ENCODE assay signal across 8 cellular contexts in the genomic region with DNA sequence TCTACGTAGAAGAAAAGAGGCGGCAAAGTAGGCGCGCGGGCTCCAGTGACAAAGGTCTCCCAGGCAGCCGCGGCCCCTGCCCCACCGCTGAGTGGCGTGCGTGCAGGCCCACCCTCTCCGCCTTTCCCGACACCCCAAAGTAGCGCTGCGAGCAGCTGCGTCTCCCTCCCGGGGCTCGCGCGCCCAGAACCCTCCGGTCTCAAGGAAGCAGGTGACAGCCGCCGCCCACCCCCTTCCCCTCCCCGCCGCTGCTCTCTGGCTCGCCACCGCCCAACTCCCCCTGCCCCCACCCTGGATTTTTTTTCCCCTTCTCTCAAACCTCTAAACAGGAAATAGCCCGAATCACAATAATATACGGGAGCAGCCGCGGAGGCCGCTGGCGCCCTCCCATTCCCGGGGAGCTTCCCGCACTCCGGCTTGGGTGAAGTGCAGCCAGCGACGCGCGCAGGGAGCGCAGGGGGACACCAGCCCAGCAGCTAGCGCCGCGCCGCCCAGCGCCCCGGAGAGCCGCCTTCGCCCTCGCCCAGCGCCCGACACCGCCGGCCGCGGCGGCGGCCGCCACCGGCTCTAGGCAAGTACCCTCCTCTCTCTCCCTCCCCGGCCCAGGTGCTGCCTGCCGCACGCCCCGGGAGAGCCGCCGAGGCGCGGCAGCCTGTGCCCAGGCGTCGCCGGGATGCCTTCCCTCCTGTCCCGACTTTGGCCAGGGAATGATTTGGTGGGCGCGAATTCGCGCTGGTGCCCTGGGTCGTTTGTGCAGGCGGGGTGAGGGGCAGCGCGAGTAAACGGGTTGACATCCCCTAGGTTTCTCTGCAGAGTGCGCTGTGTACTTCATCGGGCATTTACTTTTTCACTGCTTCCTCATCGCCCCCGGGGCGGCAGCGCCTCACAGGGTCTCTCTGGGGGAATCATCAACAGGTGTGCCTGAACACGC. TPM values are rescaled to one million over a fixed set of nuclear protein-coding genes. Genes with fewer than 3 reads are reported as not detected.
A peak's percentile ranks its signal among the peaks of the same experiment; 100 is the strongest.
DNase-seq lines count a peak whose midpoint lies in the region; ATAC-seq and TF ChIP-seq lines count a peak whose summit lies in the region.

No MANE protein-coding gene starts in this region.

- H3K9me3 ChIP-seq in HUES48 (ENCODE audit: control insufficient read depth, insufficient read depth, low read length) (no peaks in the 10 kb centered on the region), SK-N-MC (ENCODE audit: low read depth, low read length) (no peaks in the 10 kb centered on the region)

- H3K4me1 Mint-ChIP-seq in MCF 10A (ENCODE audit: insufficient read depth, unreplicated experiment) (peaks cover 6% of the 10 kb centered on the region), immature natural killer cell (peaks cover 15 to 17% of the 10 kb centered on the region in 2 donors)

- DNase-seq in Daoy (ENCODE audit: low read depth) (peak; percentile 59), SK-N-MC (ENCODE audit: low read depth, low spot score) (no peak), MCF 10A (ENCODE audit: unreplicated experiment) (peak; percentile 46), immature natural killer cell (peak; percentile 26 to 36 (median 28)), GOT3 (lab: John Stamatoyannopoulos, UW) (no peak)

- no peak for TF ChIP-seq CTCF in MCF 10A (IDR thresholded peaks at IDR 0.05; ENCODE audit: unreplicated experiment)

- H3K36me3 Mint-ChIP-seq in MCF 10A (ENCODE audit: insufficient read depth, unreplicated experiment) (no peaks in the 10 kb centered on the region), immature natural killer cell (no peaks in the 10 kb centered on the region)

- no peaks in the 10 kb centered on the region for H3K9me3 Mint-ChIP-seq in MCF 10A (ENCODE audit: unreplicated experiment)
- no peaks in the 10 kb centered on the region for H3K9me3 Mint-ChIP-seq in immature natural killer cell

- POLR2A ChIA-PET in MCF 10A (lab: Yijun Ruan, JAX): interaction anchor here (0.6 to 6.5 kb wide), 29 partner anchors 9 to 589 kb away, joined by 3 to 151 read pairs (median 5); partner anchors contain the start of genes FXN and TJP2

- CTCF ChIA-PET in MCF 10A (lab: Yijun Ruan, JAX): interaction anchor here (0.6 to 2.6 kb wide), 20 partner anchors 10 to 207 kb away, joined by 3 to 17 read pairs (median 4); no protein-coding TSS in a partner anchor

- no peaks in the 10 kb centered on the region for H3K27me3 Mint-ChIP-seq in MCF 10A (ENCODE audit: insufficient read depth, unreplicated experiment)
- no peaks in the 10 kb centered on the region for H3K27me3 Mint-ChIP-seq in immature natural killer cell (ENCODE audit: low read depth in 3 of 3)

- H3K4me3 Mint-ChIP-seq in MCF 10A (ENCODE audit: unreplicated experiment) (peak overlapping the region; percentile 89), immature natural killer cell (peak overlapping the region; percentile 88 to 97 (median 96))

- peak; percentile 63 for ATAC-seq in GM21390 (IDR thresholded peaks at IDR 0.05; ENCODE audit: unreplicated experiment)

- peak overlapping the region; percentile 100 for H3K27ac ChIP-seq in HUES48 (ENCODE audit: low read depth, low read length)
- no peak overlapping the region for H3K27ac ChIP-seq in SK-N-MC
- peak overlapping the region; percentile 40 to 92 (median 83) for H3K27ac ChIP-seq in skin epidermis

- H3K27ac Mint-ChIP-seq in MCF 10A (ENCODE audit: low read depth, unreplicated experiment) (peak overlapping the region; percentile 73), immature natural killer cell (peak overlapping the region in 4 of 6 donors; percentile 23 to 80 (median 64))

- H3K36me3 ChIP-seq in HUES48 (ENCODE audit: control insufficient read depth, insufficient read depth, low read length) (no peaks in the 10 kb centered on the region), SK-N-MC (ENCODE audit: insufficient read depth, low read length) (no peaks in the 10 kb centered on the region)

- H3K27me3 ChIP-seq in HUES48 (ENCODE audit: control insufficient read depth, insufficient read depth, low read length): no peaks in the 10 kb centered on the region

- intact Hi-C loops in MCF 10A (cut with micrococcal nuclease): loop anchor here (1.0 to 2.0 kb wide), 4 partner anchors 10 to 72 kb away; partner anchors contain the start of gene TJP2

- H3K9ac ChIP-seq in HUES48 (ENCODE audit: low read depth, low read length): peak overlapping the region; percentile 87
- peak overlapping the region; percentile 72 for H3K9ac ChIP-seq in SK-N-MC (ENCODE audit: insufficient read length)

- peaks cover 16% of the 10 kb centered on the region for H3K4me1 ChIP-seq in HUES48 (ENCODE audit: control insufficient read depth, insufficient read depth, low read length)

- peak overlapping the region; percentile 83 for H3K4me3 ChIP-seq in HUES48 (ENCODE audit: low read depth, low read length)
- peak overlapping the region; percentile 89 for H3K4me3 ChIP-seq in SK-N-MC
- H3K4me3 ChIP-seq in skin epidermis: peak overlapping the region; percentile 53 to 77 (median 65)

- BruUV-seq in MCF 10A (replicated peaks; lab: Mats Ljungman, UMichigan): no TSS peak

RNA-seq across cellular contexts. Expression of gene TJP2, which starts 52.7 kb away (rescaled TPM):
- 60.8 and 69.8 TPM in 2 replicates for total RNA-seq in Daoy (2014; rRNA removed; shearing (Covaris generic))
- 47.2 and 52.2 TPM in 2 replicates for total RNA-seq in MCF 10A (2022)
- 1 to 10 TPM; 1.5 to 4.9 (median 1.5) TPM for polyA plus RNA-seq in immature natural killer cell

Comparison
In these comparisons a context has a peak if more than half of its experiments do, and no peak if none do; other contexts are left out.
1. DNase-seq: peak in Daoy (single experiment), MCF 10A (single experiment) and immature natural killer cell (3 of 3); none in SK-N-MC (single experiment) and GOT3 (single experiment).
2. Peak in every context shown above with its lines, with median percentiles within 50 percentile points of each other: H3K4me3 ChIP-seq.